8 cellular contexts compared by ENCODE assay signal in the genomic region with DNA sequence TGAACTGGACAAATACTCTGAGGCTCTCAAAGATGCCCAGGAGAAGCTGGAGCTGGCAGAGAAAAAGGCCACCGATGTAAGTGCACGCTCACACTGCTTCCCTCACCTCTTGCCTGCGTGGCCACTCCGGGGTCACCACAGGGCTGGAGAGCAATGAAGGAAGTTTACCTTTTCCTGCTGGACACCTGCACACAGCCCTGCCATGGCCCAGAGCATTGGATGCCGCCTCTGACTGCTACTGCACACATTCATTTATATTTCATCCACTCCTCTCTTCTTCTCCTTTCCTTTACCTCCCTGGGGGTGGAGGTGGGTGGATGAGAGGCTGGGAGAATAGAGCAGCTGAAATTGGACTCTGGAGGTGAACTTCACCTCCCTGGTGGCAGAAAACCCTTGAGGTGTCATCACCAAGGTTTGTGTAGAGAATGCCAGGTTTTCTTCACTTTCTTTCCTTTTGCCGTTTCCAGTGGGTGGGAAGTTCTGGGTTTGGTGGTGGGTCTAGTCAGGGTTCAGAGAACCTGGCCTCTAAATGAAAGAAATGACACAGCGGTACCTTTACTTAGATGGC. TPM values are rescaled to one million over a fixed set of nuclear protein-coding genes. Genes with fewer than 3 reads are reported as not detected.
DNase-seq lines count a peak whose midpoint lies in the region; ATAC-seq and TF ChIP-seq lines count a peak whose summit lies in the region.

No MANE protein-coding gene starts in this region.

- H3K9ac ChIP-seq in GM23248, result peak overlapping the region; percentile 97

- H3K4me3 Mint-ChIP-seq in activated T-helper 17 cell treated with anti-CD3 and anti-CD28 coated beads, Interleukin-2, amount 50 U/mL, for 72 hours, result peak overlapping the region; percentile 19

- no peaks in the 10 kb centered on the region for H3K36me3 Mint-ChIP-seq in activated T-helper 17 cell treated with anti-CD3 and anti-CD28 coated beads, Interleukin-2, amount 50 U/mL, for 72 hours (ENCODE audit: low read depth)

- peak overlapping the region; percentile 71 for H3K27ac ChIP-seq in GM23248
- peak overlapping the region; percentile 86 to 96 (median 91) for H3K27ac ChIP-seq in gastrocnemius medialis

- H3K9me3 ChIP-seq in GM23248 (ENCODE audit: low read depth), result no peaks in the 10 kb centered on the region
- no peaks in the 10 kb centered on the region for H3K9me3 ChIP-seq in gastrocnemius medialis

- H3K9me3 Mint-ChIP-seq in activated T-helper 17 cell treated with anti-CD3 and anti-CD28 coated beads, Interleukin-2, amount 50 U/mL, for 72 hours, result no peaks in the 10 kb centered on the region

- DNase-seq in GM23248, result no peak
- DNase-seq in gastrocnemius medialis, result no peak
- no peak for DNase-seq in NCI-H774 (lab: John Stamatoyannopoulos, UW)
- DNase-seq in NCI-H1092 treated with DMSO at 0.1 percent for 48 hours (lab: John Stamatoyannopoulos, UW), result no peak

- no peak for TF ChIP-seq POLR2A in gastrocnemius medialis (IDR thresholded peaks at IDR 0.05)

- peaks cover 62% of the 10 kb centered on the region for H3K79me2 ChIP-seq in GM23248 (ENCODE audit: insufficient read depth)

- H3K36me3 ChIP-seq in GM23248 (ENCODE audit: low read depth), result peaks cover 40% of the 10 kb centered on the region
- H3K36me3 ChIP-seq in gastrocnemius medialis, result no peaks in the 10 kb centered on the region

- H3K27me3 ChIP-seq in GM23248 (replicated peaks; ENCODE audit: insufficient read depth) (no peaks in the 10 kb centered on the region), gastrocnemius medialis (peaks cover 0 to 28% (median 6%) of the 10 kb centered on the region in 3 donors)

- H3K27me3 Mint-ChIP-seq in activated T-helper 17 cell treated with anti-CD3 and anti-CD28 coated beads, Interleukin-2, amount 50 U/mL, for 72 hours, result peaks cover 64% of the 10 kb centered on the region

- in situ Hi-C loops in GM23248 (cut with MboI) (no loop called here), gastrocnemius medialis (cut with MboI; ENCODE audit: low sequenced_read_pairs in 4 of 4) (no loop called here)

- H3K9me2 ChIP-seq in GM23248 (ENCODE audit: insufficient read depth), result no peaks in the 10 kb centered on the region

- H3K4me2 ChIP-seq in GM23248 (ENCODE audit: unreplicated experiment), result peak overlapping the region; percentile 74

- no peak overlapping the region for H3K27ac Mint-ChIP-seq in activated T-helper 17 cell treated with anti-CD3 and anti-CD28 coated beads, Interleukin-2, amount 50 U/mL, for 72 hours

- no peak overlapping the region for H2AFZ ChIP-seq in GM23248

- H3F3A ChIP-seq in GM23248 (ENCODE audit: insufficient read depth), result peaks cover 73% of the 10 kb centered on the region

- H3K4me1 ChIP-seq in GM23248 (ENCODE audit: insufficient read depth) (peaks cover 31% of the 10 kb centered on the region), gastrocnemius medialis (peaks cover 37 to 51% of the 10 kb centered on the region in 2 donors)

- H3K4me3 ChIP-seq in GM23248 (peak overlapping the region; percentile 99), iPS-11a (ENCODE audit: low read depth, low read length) (peak overlapping the region; percentile 97), gastrocnemius medialis (peak overlapping the region; percentile 71 to 93 (median 83))

- no peak for TF ChIP-seq CTCF in gastrocnemius medialis (IDR thresholded peaks at IDR 0.05 in 4 of 5, conservative IDR thresholded peaks at IDR 0.05 in 1 of 5)

- no peak for ATAC-seq in activated T-helper 17 cell treated with anti-CD3 and anti-CD28 coated beads, Interleukin-2, amount 50 U/mL, for 72 hours (replicated peaks)
- no peak for ATAC-seq in gastrocnemius medialis
- no peak for ATAC-seq in GM19328 (IDR thresholded peaks at IDR 0.05; ENCODE audit: unreplicated experiment)
- ATAC-seq in GM21381 (IDR thresholded peaks at IDR 0.05; ENCODE audit: unreplicated experiment), result no peak

- 27 to 28% methylated on average over 7 of the region's 7 CpGs for WGBS in GM23248 (ENCODE audit: low coverage in 1 of 2, low lambda C conversion rate in 2 of 2, missing lambda C conversion rate in 2 of 2), 2 experiments

- intact Hi-C loops in gastrocnemius medialis (cut with DNase I; ENCODE audit: low total_unique reads), result loop anchor here (10.0 kb wide), 2 partner anchors 111 to 461 kb away; partner anchors contain the start of genes RPS27L and USP3

- no peaks in the 10 kb centered on the region for H4K20me1 ChIP-seq in GM23248 (ENCODE audit: insufficient read depth)

- H3K4me1 Mint-ChIP-seq in activated T-helper 17 cell treated with anti-CD3 and anti-CD28 coated beads, Interleukin-2, amount 50 U/mL, for 72 hours, result peaks cover 3% of the 10 kb centered on the region

RNA-seq across cellular contexts. Expression of gene TPM1, which starts 1.6 kb away (rescaled TPM):
- 1,935 and 2,012 TPM in 2 replicates for total RNA-seq in GM23248 (2014; rRNA removed; shearing (Covaris generic))
- polyA plus RNA-seq in GM23248 (2016; fragmentation: Nextera tagmentation; extraction: Ambion mirVana), result 3,029 and 3,072 TPM in 2 replicates
- 1 to 10 TPM; 3.0 to 9.7 TPM for total RNA-seq in activated T-helper 17 cell treated with anti-CD3 and anti-CD28 coated beads, Interleukin-2, amount 50 U/mL, for 72 hours
- 1,000 to 10,000 TPM in 1 of 4 donors, 100 to 1,000 TPM in 3; 656 to 1,383 (median 909) TPM for total RNA-seq in gastrocnemius medialis

Comparison
In these comparisons a context has a peak if more than half of its experiments do, and no peak if none do; other contexts are left out.
1. RNA of gene TPM1, which starts 1.6 kb away (total RNA-seq): 1,935 to 2,012 TPM in GM23248 and 656 to 1,383 TPM in gastrocnemius medialis; 3.0 to 9.7 TPM in activated T-helper 17 cell treated with anti-CD3 and anti-CD28 coated beads, Interleukin-2, amount 50 U/mL, for 72 hours; every median in the first group is over 10 times any median in the second.
2. Peak in every context shown above with its lines, with median percentiles within 50 percentile points of each other: H3K4me3 ChIP-seq.